8 cellular contexts compared by ENCODE assay signal in genomic region chr3:133573629-133574194, GRCh38. TPM values are rescaled to one million over a fixed set of nuclear protein-coding genes. Genes with fewer than 3 reads are reported as not detected.
DNase-seq lines count a peak whose midpoint lies in the region; ATAC-seq and TF ChIP-seq lines count a peak whose summit lies in the region.

Gene CDV3, plus strand, starts transcription at chr3:133573686. Its CDS starts 359 bp downstream, at chr3:133574045.

- POLR2A ChIA-PET in activated CD4-positive, alpha-beta T cell treated with anti-CD3 and anti-CD28 coated beads, Interleukin-2, amount 10 ng/mL, durations not matched to agents 7 days and 5 days (lab: Charles Lee) = interaction anchor here (0.5 to 0.8 kb wide), 2 partner anchors 12 to 67 kb away, joined by 3 read pairs; no protein-coding TSS in a partner anchor

- no peaks in the 10 kb centered on the region for H3K27me3 ChIP-seq in WERI-Rb-1 (ENCODE audit: insufficient read depth, low read depth, severe bottlenecking)

- peaks cover 39% of the 10 kb centered on the region for H3K36me3 ChIP-seq in WERI-Rb-1

- peak within 1 kb of the TSS; percentile 85 for H3K4me3 ChIP-seq in WERI-Rb-1 (ENCODE audit: low read depth, low read length)

- peaks cover 56% of the 10 kb centered on the region for H3K4me1 Mint-ChIP-seq in activated CD4-positive, alpha-beta T cell treated with anti-CD3 and anti-CD28 coated beads, Interleukin-2, amount 10 ng/mL, durations not matched to agents 7 days and 5 days
- peaks cover 28% of the 10 kb centered on the region for H3K4me1 Mint-ChIP-seq in progenitor cell of endocrine pancreas (ENCODE audit: low read depth)

- DNase-seq in activated CD4-positive, alpha-beta T cell treated with anti-CD3 and anti-CD28 coated beads, Interleukin-2, amount 10 ng/mL, durations not matched to agents 7 days and 5 days = no peak
- no peak for DNase-seq in activated CD4-positive, alpha-beta T cell treated with anti-CD3 and anti-CD28 coated beads, Interleukin-2, amount 50 U/mL, for 4 hours
- no peak for DNase-seq in WERI-Rb-1
- no peak for DNase-seq in Right ventricle myocardium inferior (ENCODE audit: missing footprints)
- DNase-seq in progenitor cell of endocrine pancreas (ENCODE audit: low spot score, unreplicated experiment) = no peak
- no peak for DNase-seq in NCI-H82 (lab: John Stamatoyannopoulos, UW)
- DNase-seq in putamen (ENCODE audit: low spot score) = no peak

- H3K27ac Mint-ChIP-seq in activated CD4-positive, alpha-beta T cell treated with anti-CD3 and anti-CD28 coated beads, Interleukin-2, amount 10 ng/mL, durations not matched to agents 7 days and 5 days = peak within 1 kb of the TSS; percentile 99
- peak within 1 kb of the TSS; percentile 98 for H3K27ac Mint-ChIP-seq in progenitor cell of endocrine pancreas

- no peaks in the 10 kb centered on the region for H3K27me3 Mint-ChIP-seq in activated CD4-positive, alpha-beta T cell treated with anti-CD3 and anti-CD28 coated beads, Interleukin-2, amount 10 ng/mL, durations not matched to agents 7 days and 5 days
- no peaks in the 10 kb centered on the region for H3K27me3 Mint-ChIP-seq in progenitor cell of endocrine pancreas

- TF ChIP-seq CTCF in WERI-Rb-1 (IDR thresholded peaks at IDR 0.05; ENCODE audit: low read depth, low read length) (no peak), progenitor cell of endocrine pancreas (IDR thresholded peaks at IDR 0.05; ENCODE audit: unreplicated experiment) (no peak)

- no peaks in the 10 kb centered on the region for H3K9me3 ChIP-seq in WERI-Rb-1 (ENCODE audit: severe bottlenecking)

- ATAC-seq in HG03039 (IDR thresholded peaks at IDR 0.05; ENCODE audit: unreplicated experiment) = peak; percentile 26
- ATAC-seq in Right ventricle myocardium inferior = peak; percentile 22

- peak within 1 kb of the TSS; percentile 93 for H3K4me3 Mint-ChIP-seq in activated CD4-positive, alpha-beta T cell treated with anti-CD3 and anti-CD28 coated beads, Interleukin-2, amount 10 ng/mL, durations not matched to agents 7 days and 5 days
- peak within 1 kb of the TSS; percentile 89 for H3K4me3 Mint-ChIP-seq in progenitor cell of endocrine pancreas (ENCODE audit: low read depth)

- CTCF ChIA-PET in activated CD4-positive, alpha-beta T cell treated with anti-CD3 and anti-CD28 coated beads, Interleukin-2, amount 10 ng/mL, durations not matched to agents 7 days and 5 days (lab: Charles Lee) = interaction anchor here (0.5 to 2.2 kb wide), 7 partner anchors 10 to 200 kb away, joined by 3 to 10 read pairs (median 5); no protein-coding TSS in a partner anchor

- intact Hi-C loops in Right ventricle myocardium inferior (cut with DNase I) = loop anchor here (2.0 to 10.0 kb wide), 3 partner anchors 101 to 911 kb away; partner anchors contain the start of genes ANAPC13, CEP63 and NPHP3

- peak within 1 kb of the TSS; percentile 94 for H3K27ac ChIP-seq in WERI-Rb-1

- no peaks in the 10 kb centered on the region for H3K9me3 Mint-ChIP-seq in activated CD4-positive, alpha-beta T cell treated with anti-CD3 and anti-CD28 coated beads, Interleukin-2, amount 10 ng/mL, durations not matched to agents 7 days and 5 days
- H3K9me3 Mint-ChIP-seq in progenitor cell of endocrine pancreas (ENCODE audit: low read depth) = no peaks in the 10 kb centered on the region

- peaks cover 39% of the 10 kb centered on the region for H3K36me3 Mint-ChIP-seq in activated CD4-positive, alpha-beta T cell treated with anti-CD3 and anti-CD28 coated beads, Interleukin-2, amount 10 ng/mL, durations not matched to agents 7 days and 5 days (ENCODE audit: low read depth)
- peaks cover 25% of the 10 kb centered on the region for H3K36me3 Mint-ChIP-seq in progenitor cell of endocrine pancreas (ENCODE audit: insufficient read depth)

RNA-seq across cellular contexts. Expression of gene CDV3, which starts in this region (rescaled TPM):
- 100 to 1,000 TPM; 177 to 196 TPM for total RNA-seq in activated CD4-positive, alpha-beta T cell treated with anti-CD3 and anti-CD28 coated beads, Interleukin-2, amount 10 ng/mL, durations not matched to agents 7 days and 5 days
- total RNA-seq in Right ventricle myocardium inferior (146 TPM), progenitor cell of endocrine pancreas (175 and 177 TPM in 2 replicates)
